Comparison of ENCODE assay signal across 21 cellular contexts in the genomic region with DNA sequence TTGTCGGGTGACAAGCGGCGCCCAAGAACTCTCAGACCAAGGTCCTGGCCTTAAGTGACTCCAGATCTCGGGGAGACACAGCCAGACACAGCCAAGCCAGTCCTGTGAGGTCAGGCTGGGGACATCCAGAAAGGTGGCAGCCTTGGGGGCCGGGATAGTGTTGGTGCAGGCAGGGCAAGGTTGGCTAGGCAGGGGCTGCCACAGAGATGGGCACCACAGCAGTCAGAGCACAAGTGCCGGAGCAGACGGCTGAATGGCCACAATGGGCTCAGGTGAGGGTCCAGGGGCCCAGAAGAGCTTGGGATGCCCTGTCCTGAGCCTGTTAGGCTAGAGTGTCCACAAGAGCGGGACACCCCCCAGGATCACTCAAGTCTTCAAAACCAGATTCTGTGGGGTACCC.
"Had no signal": no experiment of that assay in that cellular context is flagged by ENCODE, and none has a peak within 500 bp of the region (broad histone marks: within the 10 kb centered on the region; RNA-seq: fewer than 3 reads in every experiment).

No MANE protein-coding gene starts in this region.

- H3K27ac Mint-ChIP-seq: activated CD4-positive, alpha-beta T cell treated with anti-CD3 and anti-CD28 coated beads for 36 hours; activated CD8-positive, alpha-beta memory T cell treated with anti-CD3 and anti-CD28 coated beads, Interleukin-2, amount 10 ng/mL, durations not matched to agents 7 days and 5 days; activated naive CD8-positive, alpha-beta T cell treated with anti-CD3 and anti-CD28 coated beads, Interleukin-2, amount 10 ng/mL, durations not matched to agents 7 days and 5 days; activated T-cell treated with anti-CD3 and anti-CD28 coated beads, Interleukin-2, amount 50 U/mL, for 72 hours; activated T-helper 2 cell treated with anti-CD3 and anti-CD28 coated beads, Interferon-gamma antibody, Interleukin-2, Interleukin-4, amounts not matched to agents 10 μg/mL and 5 μg/mL and 100 μg/mL, durations not matched to agents 14 hours and 24 hours and 36 hours had no signal

- H3K4me1 Mint-ChIP-seq: activated naive CD8-positive, alpha-beta T cell treated with anti-CD3 and anti-CD28 coated beads, Interleukin-2, amount 10 ng/mL, durations not matched to agents 7 days and 5 days had no signal

- H3K9me3 ChIP-seq: adrenal gland, breast epithelium had no signal

- H3K9me3 Mint-ChIP-seq: activated naive CD8-positive, alpha-beta T cell treated with anti-CD3 and anti-CD28 coated beads, Interleukin-2, amount 10 ng/mL, durations not matched to agents 7 days and 5 days; activated T-cell treated with anti-CD3 and anti-CD28 coated beads, Interleukin-2, amount 50 U/mL, for 72 hours; activated T-helper 2 cell treated with anti-CD3 and anti-CD28 coated beads, Interferon-gamma antibody, Interleukin-2, Interleukin-4, amounts not matched to agents 10 μg/mL and 5 μg/mL and 100 μg/mL, durations not matched to agents 14 hours and 24 hours and 36 hours; T-cell had no signal

- H3K27me3 Mint-ChIP-seq: activated CD4-positive, alpha-beta T cell treated with anti-CD3 and anti-CD28 coated beads for 36 hours; activated CD8-positive, alpha-beta memory T cell treated with anti-CD3 and anti-CD28 coated beads, Interleukin-2, amount 10 ng/mL, durations not matched to agents 7 days and 5 days; activated naive CD8-positive, alpha-beta T cell treated with anti-CD3 and anti-CD28 coated beads, Interleukin-2, amount 10 ng/mL, durations not matched to agents 7 days and 5 days; T-cell had no signal

- ATAC-seq: activated CD4-positive, alpha-beta T cell treated with anti-CD3 and anti-CD28 coated beads for 36 hours; activated CD8-positive, alpha-beta memory T cell treated with anti-CD3 and anti-CD28 coated beads, Interleukin-2, amount 10 ng/mL, durations not matched to agents 7 days and 5 days; activated T-cell treated with anti-CD3 and anti-CD28 coated beads, Interleukin-2, amount 50 U/mL, for 72 hours; Right ventricle myocardium inferior; T-cell had no signal

- DNase-seq: activated CD4-positive, alpha-beta T cell treated with anti-CD3 and anti-CD28 coated beads for 36 hours; activated CD4-positive, CD25-positive, alpha-beta regulatory T cell; activated CD8-positive, alpha-beta memory T cell treated with anti-CD3 and anti-CD28 coated beads, Interleukin-2, amount 10 ng/mL, durations not matched to agents 7 days and 5 days; activated gamma-delta T cell treated with Interleukin-2 at 50 U/mL for 16 hours; activated naive CD8-positive, alpha-beta T cell treated with anti-CD3 and anti-CD28 coated beads, Interleukin-2, amount 10 ng/mL, durations not matched to agents 7 days and 5 days; activated T-cell treated with anti-CD3 and anti-CD28 coated beads, Interleukin-2, amount 50 U/mL, for 72 hours; adrenal gland; aorta; caudate nucleus; NCI-H1092 treated with DMSO at 0.1 percent for 48 hours; NCI-H1417 treated with DMSO at 0.1 percent for 48 hours; NCI-H1694; NCI-H2029 treated with DMSO at 0.1 percent for 48 hours; NCI-H345; NCI-H510A; NCI-H526 treated with DMSO at 0.1 percent for 48 hours; NCI-H82; T-cell had no signal

- H3K4me3 Mint-ChIP-seq: activated CD4-positive, alpha-beta T cell treated with anti-CD3 and anti-CD28 coated beads for 36 hours; activated CD8-positive, alpha-beta memory T cell treated with anti-CD3 and anti-CD28 coated beads, Interleukin-2, amount 10 ng/mL, durations not matched to agents 7 days and 5 days; activated naive CD8-positive, alpha-beta T cell treated with anti-CD3 and anti-CD28 coated beads, Interleukin-2, amount 10 ng/mL, durations not matched to agents 7 days and 5 days; activated T-cell treated with anti-CD3 and anti-CD28 coated beads, Interleukin-2, amount 50 U/mL, for 72 hours; T-cell had no signal
